Comparison of ENCODE assay signal across 31 cellular contexts in genomic region chr20:59170406-59171349, GRCh38. TPM values are rescaled to one million over a fixed set of nuclear protein-coding genes. Genes with fewer than 3 reads are reported as not detected.
DNase-seq lines count a peak whose midpoint lies in the region; ATAC-seq and TF ChIP-seq lines count a peak whose summit lies in the region.
"Had no signal": no experiment of that assay in that cellular context is flagged by ENCODE, and none has a peak within 500 bp of the region (broad histone marks: within the 10 kb centered on the region; RNA-seq: fewer than 3 reads in every experiment).

No MANE protein-coding gene starts in this region.

- H3K36me3 ChIP-seq in mucosa of descending colon (ENCODE audit: low read depth): no peaks in the 10 kb centered on the region
- no peaks in the 10 kb centered on the region for H3K36me3 ChIP-seq in vagina
- H3K36me3 ChIP-seq: ascending aorta, esophagus muscularis mucosa, gastroesophageal sphincter, right lobe of liver, thoracic aorta, WERI-Rb-1 had no signal

- no peak overlapping the region for H3K4me3 ChIP-seq in mucosa of descending colon
- no peak overlapping the region for H3K4me3 ChIP-seq in vagina
- H3K4me3 ChIP-seq: ascending aorta, esophagus muscularis mucosa, gastroesophageal sphincter, lung, right lobe of liver, thoracic aorta had no signal

- ATAC-seq in mucosa of descending colon (peak; percentile 84), HG02973 (IDR thresholded peaks at IDR 0.05; ENCODE audit: unreplicated experiment) (no peak), GM18511 (IDR thresholded peaks at IDR 0.05; ENCODE audit: unreplicated experiment) (no peak), HG02981 (IDR thresholded peaks at IDR 0.05; ENCODE audit: unreplicated experiment) (no peak)
- ATAC-seq: gastroesophageal sphincter, right lobe of liver had no signal

- TF ChIP-seq POLR2A in vagina (IDR thresholded peaks at IDR 0.05): no peak

- H3K27me3 Mint-ChIP-seq in activated naive CD8-positive, alpha-beta T cell: no peaks in the 10 kb centered on the region
- H3K27me3 Mint-ChIP-seq in activated naive CD8-positive, alpha-beta T cell treated with anti-CD3 and anti-CD28 coated beads for 36 hours: no peaks in the 10 kb centered on the region

- H3K27me3 ChIP-seq in vagina: no peaks in the 10 kb centered on the region
- H3K27me3 ChIP-seq: ascending aorta, right lobe of liver had no signal

- peaks cover 28% of the 10 kb centered on the region for H3K4me1 ChIP-seq in mucosa of descending colon (ENCODE audit: low read depth)
- no peaks in the 10 kb centered on the region for H3K4me1 ChIP-seq in vagina
- H3K4me1 ChIP-seq: ascending aorta, gastroesophageal sphincter, right lobe of liver had no signal

- H3K27ac Mint-ChIP-seq in activated naive CD8-positive, alpha-beta T cell: peak overlapping the region; percentile 74
- no peak overlapping the region for H3K27ac Mint-ChIP-seq in activated naive CD8-positive, alpha-beta T cell treated with anti-CD3 and anti-CD28 coated beads for 36 hours
- H3K27ac Mint-ChIP-seq: T-helper 1 cell treated with Interleukin-12 subunit alpha and Interleukin-12 subunit beta and Interleukin-4 antibody, amounts not matched to agents 30 μg/mL and 1 μg/mL, for 36 hours had no signal

- peaks cover 91% of the 10 kb centered on the region for H3K4me1 Mint-ChIP-seq in activated naive CD8-positive, alpha-beta T cell (ENCODE audit: low read depth)
- H3K4me1 Mint-ChIP-seq in activated naive CD8-positive, alpha-beta T cell treated with anti-CD3 and anti-CD28 coated beads for 36 hours: peaks cover 84% of the 10 kb centered on the region

- H3K36me3 Mint-ChIP-seq in activated naive CD8-positive, alpha-beta T cell: peaks cover 21% of the 10 kb centered on the region
- peaks cover 64% of the 10 kb centered on the region for H3K36me3 Mint-ChIP-seq in activated naive CD8-positive, alpha-beta T cell treated with anti-CD3 and anti-CD28 coated beads for 36 hours

- no peaks in the 10 kb centered on the region for H3K9me3 Mint-ChIP-seq in activated naive CD8-positive, alpha-beta T cell (ENCODE audit: low read depth)
- peaks cover 12% of the 10 kb centered on the region for H3K9me3 Mint-ChIP-seq in activated naive CD8-positive, alpha-beta T cell treated with anti-CD3 and anti-CD28 coated beads for 36 hours

- no peak overlapping the region for H3K27ac ChIP-seq in vagina
- H3K27ac ChIP-seq: ascending aorta, esophagus muscularis mucosa, gastroesophageal sphincter, right lobe of liver, thoracic aorta, WERI-Rb-1 had no signal

- no peak for DNase-seq in activated naive CD8-positive, alpha-beta T cell treated with anti-CD3 and anti-CD28 coated beads for 36 hours
- peak; percentile 44 for DNase-seq in activated CD8-positive, alpha-beta memory T cell treated with anti-CD3 and anti-CD28 coated beads, Interleukin-2, amount 50 U/mL, for 48 hours
- peak in 2 of 3 donors; percentile 51 to 61 for DNase-seq in mucosa of descending colon
- DNase-seq in vagina (ENCODE audit: extremely low spot score in 2 of 2): peak; percentile 70 to 94
- DNase-seq: activated effector memory CD4-positive, alpha-beta T cell treated with anti-CD3 and anti-CD28 coated beads, Interleukin-2, amount 50 U/mL, for 16 hours; central memory CD4-positive, alpha-beta T cell; DMS53; effector CD4-positive, alpha-beta T cell; GF-D8; Karpas-422; kidney; NCI-H187; NCI-H748 treated with DMSO at 0.1 percent for 48 hours; OCI-M1; right lobe of liver; SHP77; stimulated activated CD4-positive, alpha-beta T cell treated with anti-CD3 and anti-CD28 coated beads, Interleukin-15, amount 100 ng/mL, for 24 hours; WERI-Rb-1 had no signal

- TF ChIP-seq CTCF in mucosa of descending colon (IDR thresholded peaks at IDR 0.05) (no peak), vagina (IDR thresholded peaks at IDR 0.05) (no peak)

- intact Hi-C loops in mucosa of descending colon (cut with DNase I, micrococcal nuclease): no loop called here
- intact Hi-C loops in vagina (cut with DNase I): no loop called here

- no peak overlapping the region for H3K4me3 Mint-ChIP-seq in activated naive CD8-positive, alpha-beta T cell
- no peak overlapping the region for H3K4me3 Mint-ChIP-seq in activated naive CD8-positive, alpha-beta T cell treated with anti-CD3 and anti-CD28 coated beads for 36 hours
- H3K4me3 Mint-ChIP-seq: T-helper 1 cell treated with Interleukin-12 subunit alpha and Interleukin-12 subunit beta and Interleukin-4 antibody, amounts not matched to agents 30 μg/mL and 1 μg/mL, for 36 hours had no signal

- H3K9me3 ChIP-seq in mucosa of descending colon (no peaks in the 10 kb centered on the region), vagina (no peaks in the 10 kb centered on the region)
- H3K9me3 ChIP-seq: ascending aorta, right lobe of liver had no signal

RNA-seq across cellular contexts. Expression of gene ZNF831, which starts 7.1 kb away (rescaled TPM):
- total RNA-seq in activated naive CD8-positive, alpha-beta T cell treated with anti-CD3 and anti-CD28 coated beads for 36 hours: 1 to 10 TPM; 6.5 to 6.9 TPM
- total RNA-seq in mucosa of descending colon (under 1 TPM; 0.38 to 0.89 (median 0.57) TPM), vagina (2.2 TPM)
- total RNA-seq: H4, myocyte, osteocyte had no signal
